Comparison of ENCODE assay signal across 9 cellular contexts in genomic region chr2:71000780-71001591, GRCh38. TPM values are rescaled to one million over a fixed set of nuclear protein-coding genes. Genes with fewer than 3 reads are reported as not detected.
DNase-seq lines count a peak whose midpoint lies in the region; ATAC-seq and TF ChIP-seq lines count a peak whose summit lies in the region.
"Had no signal": no experiment of that assay in that cellular context is flagged by ENCODE, and none has a peak within 500 bp of the region (broad histone marks: within the 10 kb centered on the region; RNA-seq: fewer than 3 reads in every experiment).

No MANE protein-coding gene starts in this region.

- peak; percentile 90 for TF ChIP-seq CTCF in colonic mucosa (IDR thresholded peaks at IDR 0.05)

- H3K27me3 ChIP-seq in colonic mucosa: no peaks in the 10 kb centered on the region

- no peak overlapping the region for H3K27ac ChIP-seq in colonic mucosa

- H3K36me3 ChIP-seq in colonic mucosa: no peaks in the 10 kb centered on the region

- H3K9me3 ChIP-seq in colonic mucosa: no peaks in the 10 kb centered on the region

- ATAC-seq in GM18909 (IDR thresholded peaks at IDR 0.05; ENCODE audit: poor library complexity, unreplicated experiment): peak; percentile 89
- ATAC-seq in HG03108 (IDR thresholded peaks at IDR 0.05; ENCODE audit: unreplicated experiment): peak; percentile 87

- H3K4me3 ChIP-seq in colonic mucosa: peak overlapping the region; percentile 20

- H3K4me1 ChIP-seq in colonic mucosa: no peaks in the 10 kb centered on the region

- intact Hi-C loops in colonic mucosa (cut with DNase I): no loop called here

- DNase-seq in AG20443 (ENCODE audit: low spot score) (peak; percentile 88), NCI-H345 treated with DMSO at 0.1 percent for 48 hours (lab: John Stamatoyannopoulos, UW; ENCODE audit: unreplicated experiment) (peak; percentile 51), colonic mucosa (peak; percentile 75), lung microvascular endothelial cell (ENCODE audit: low read depth in 2 of 2) (peak; percentile 66 to 72)
- peak; percentile 77 to 78 for DNase-seq in activated CD4-positive, alpha-beta T cell treated with anti-CD3 and anti-CD28 coated beads for 4 hours
- DNase-seq in stimulated activated CD8-positive, alpha-beta memory T cell treated with anti-CD3 and anti-CD28 coated beads, Interleukin-12 subunit alpha, Interleukin-12 subunit beta, amount 100 ng/mL, for 1 hour (ENCODE audit: low read depth): peak; percentile 66

- H3K9ac ChIP-seq in colonic mucosa (ENCODE audit: low read depth in 2 of 2, low read length in 2 of 2): no peak overlapping the region

RNA-seq across cellular contexts. Expression of gene TEX261, which starts 6.3 kb away (rescaled TPM):
- total RNA-seq in colonic mucosa: 10 to 100 TPM; 43.6 to 58.8 TPM
- 21.6 and 26.0 TPM in 2 replicates for total RNA-seq in lung microvascular endothelial cell

RNA-seq across cellular contexts. Expression of gene ANKRD53, which starts 22.6 kb away (rescaled TPM):
- under 1 TPM in 1 of 2 donors, not detected in 1; 0.40 TPM for total RNA-seq in colonic mucosa
- total RNA-seq in lung microvascular endothelial cell: 0.20 and 0.22 TPM in 2 replicates
- total RNA-seq: T-helper 2 cell treated with Interferon-gamma antibody and Interleukin-4, amounts not matched to agents 100 ng/mL and 5 ng/mL, for 36 hours had no signal
